ENCODE assay signal across 25 cellular contexts in the genomic region with DNA sequence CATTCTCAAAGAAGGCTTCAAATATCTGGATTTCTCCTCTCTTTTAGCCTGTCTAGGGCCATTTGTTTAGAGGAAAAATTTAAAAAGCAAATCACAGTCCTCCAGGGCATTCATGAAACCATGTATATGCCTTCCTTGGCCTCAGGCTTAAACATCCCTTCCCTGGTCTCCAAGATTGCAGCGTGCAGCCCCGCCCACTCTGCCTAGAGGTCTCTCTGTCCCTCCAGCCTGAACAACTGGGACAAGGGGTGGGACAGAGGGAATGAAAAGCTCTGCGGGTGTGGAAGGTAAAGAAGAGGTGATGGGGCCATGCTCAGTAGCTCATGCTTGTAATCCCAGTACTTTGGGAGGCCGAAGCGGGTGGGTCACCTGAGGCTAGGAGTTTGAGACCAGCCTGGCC.
"Had no signal": no experiment of that assay in that cellular context is flagged by ENCODE, and none has a peak within 500 bp of the region (broad histone marks: within the 10 kb centered on the region; RNA-seq: fewer than 3 reads in every experiment).

No MANE protein-coding gene starts in this region.

- DNase-seq: effector memory CD8-positive, alpha-beta T cell; gastrocnemius medialis; heart right ventricle; hypothalamus; immature natural killer cell; left cardiac atrium; natural killer cell; nucleus accumbens; pancreas; retina; right lobe of liver; stimulated activated CD4-positive, alpha-beta T cell treated with anti-CD3 and anti-CD28 coated beads, Interleukin-2, amount 100 ng/mL, for 24 hours; stimulated activated CD4-positive, alpha-beta T cell treated with anti-CD3 and anti-CD28 coated beads, Interleukin-4, amount 100 ng/mL, for 4 hours; stimulated activated naive B cell treated with anti-CD40 and anti-IgM and Interleukin-4, amounts not matched to agents 10 μg/mL and 1 μg/mL and 100 μg/mL, for 72 hours; stomach; substantia nigra; trophoblast cell had no signal

- H3K27me3 Mint-ChIP-seq: central memory CD8-positive, alpha-beta T cell; dendritic cell treated with granulocyte-macrophage colony-stimulating factor and Interleukin-4, amounts not matched to agents 40 ng/mL and 50 ng/mL, for 4 days; effector memory CD8-positive, alpha-beta T cell; stimulated activated naive B cell treated with anti-CD40 and anti-IgM and Interleukin-4, amounts not matched to agents 10 μg/mL and 1 μg/mL and 100 μg/mL, for 72 hours had no signal

- ATAC-seq: gastrocnemius medialis; heart right ventricle; left cardiac atrium; pancreas; right lobe of liver; stimulated activated naive B cell treated with anti-CD40 and anti-IgM and Interleukin-4, amounts not matched to agents 10 μg/mL and 1 μg/mL and 100 μg/mL, for 72 hours had no signal

- H3K36me3 Mint-ChIP-seq: immature natural killer cell; natural killer cell; stimulated activated naive B cell treated with anti-CD40 and anti-IgM and Interleukin-4, amounts not matched to agents 10 μg/mL and 1 μg/mL and 100 μg/mL, for 72 hours had no signal

- H3K27ac Mint-ChIP-seq: dendritic cell treated with granulocyte-macrophage colony-stimulating factor and Interleukin-4, amounts not matched to agents 40 ng/mL and 50 ng/mL, for 4 days; effector memory CD8-positive, alpha-beta T cell; immature natural killer cell had no signal

- H3K9me3 ChIP-seq: esophagus muscularis mucosa, gastrocnemius medialis, heart right ventricle, pancreas, prostate gland, right lobe of liver, stomach, thoracic aorta had no signal

- H3K27ac ChIP-seq: epithelial cell of prostate, esophagus muscularis mucosa, gastrocnemius medialis, heart right ventricle, pancreas, prostate gland, right lobe of liver, stomach, thoracic aorta had no signal

- H3K4me1 Mint-ChIP-seq: central memory CD8-positive, alpha-beta T cell; immature natural killer cell; natural killer cell had no signal

- H3K4me3 Mint-ChIP-seq: central memory CD8-positive, alpha-beta T cell; dendritic cell treated with granulocyte-macrophage colony-stimulating factor and Interleukin-4, amounts not matched to agents 40 ng/mL and 50 ng/mL, for 4 days; effector memory CD8-positive, alpha-beta T cell; immature natural killer cell; natural killer cell; neural crest cell; stimulated activated naive B cell treated with anti-CD40 and anti-IgM and Interleukin-4, amounts not matched to agents 10 μg/mL and 1 μg/mL and 100 μg/mL, for 72 hours had no signal

- H3K36me3 ChIP-seq: esophagus muscularis mucosa, gastrocnemius medialis, heart right ventricle, pancreas, prostate gland, right lobe of liver, stomach, thoracic aorta had no signal

- FAIRE-seq: keratinocyte, pancreas had no signal

- H3K9me3 Mint-ChIP-seq: central memory CD8-positive, alpha-beta T cell; dendritic cell treated with granulocyte-macrophage colony-stimulating factor and Interleukin-4, amounts not matched to agents 40 ng/mL and 50 ng/mL, for 4 days; effector memory CD8-positive, alpha-beta T cell; immature natural killer cell; natural killer cell; neural crest cell; stimulated activated naive B cell treated with anti-CD40 and anti-IgM and Interleukin-4, amounts not matched to agents 10 μg/mL and 1 μg/mL and 100 μg/mL, for 72 hours had no signal

- H3K4me1 ChIP-seq: esophagus muscularis mucosa, gastrocnemius medialis, pancreas, prostate gland, right lobe of liver had no signal

- H3K27me3 ChIP-seq: heart right ventricle, pancreas, right lobe of liver had no signal

- H3K4me3 ChIP-seq: esophagus muscularis mucosa, gastrocnemius medialis, heart right ventricle, pancreas, prostate gland, right lobe of liver, stomach, thoracic aorta had no signal
